ENCODE assay signal across 9 cellular contexts in genomic region chr17:80575057-80575875, GRCh38. TPM values are rescaled to one million over a fixed set of nuclear protein-coding genes. Genes with fewer than 3 reads are reported as not detected.
DNase-seq lines count a peak whose midpoint lies in the region; ATAC-seq and TF ChIP-seq lines count a peak whose summit lies in the region.
"Had no signal": no experiment of that assay in that cellular context is flagged by ENCODE, and none has a peak within 500 bp of the region (broad histone marks: within the 10 kb centered on the region; RNA-seq: fewer than 3 reads in every experiment).

No MANE protein-coding gene starts in this region.

- H3K4me3 ChIP-seq in NT2/D1 (ENCODE audit: insufficient read length, low read depth) = no peak overlapping the region
- H3K4me3 ChIP-seq: BLaER1 had no signal

- peak; percentile 100 for TF ChIP-seq CTCF in endothelial cell (IDR thresholded peaks at IDR 0.05; ENCODE audit: unreplicated experiment)

- H3K4me3 Mint-ChIP-seq in activated CD8-positive, alpha-beta memory T cell treated with anti-CD3 and anti-CD28 coated beads, Interleukin-2, amount 10 ng/mL, durations not matched to agents 7 days and 5 days = no peak overlapping the region
- H3K4me3 Mint-ChIP-seq in endothelial cell (ENCODE audit: unreplicated experiment) = no peak overlapping the region

- no peaks in the 10 kb centered on the region for H3K27me3 Mint-ChIP-seq in activated CD8-positive, alpha-beta memory T cell treated with anti-CD3 and anti-CD28 coated beads, Interleukin-2, amount 10 ng/mL, durations not matched to agents 7 days and 5 days
- peaks cover 2% of the 10 kb centered on the region for H3K27me3 Mint-ChIP-seq in endothelial cell (ENCODE audit: unreplicated experiment)

- peaks cover under 1% of the 10 kb centered on the region for H3K27me3 ChIP-seq in NT2/D1 (ENCODE audit: insufficient read depth, insufficient read length)
- H3K27me3 ChIP-seq: BLaER1 had no signal

- peak; percentile 100 for ATAC-seq in activated CD8-positive, alpha-beta memory T cell treated with anti-CD3 and anti-CD28 coated beads, Interleukin-2, amount 10 ng/mL, durations not matched to agents 7 days and 5 days

- no peaks in the 10 kb centered on the region for H3K9me3 ChIP-seq in NT2/D1 (ENCODE audit: insufficient read depth, low read length)

- peaks cover 8% of the 10 kb centered on the region for H3K4me1 Mint-ChIP-seq in activated CD8-positive, alpha-beta memory T cell treated with anti-CD3 and anti-CD28 coated beads, Interleukin-2, amount 10 ng/mL, durations not matched to agents 7 days and 5 days
- no peaks in the 10 kb centered on the region for H3K4me1 Mint-ChIP-seq in endothelial cell (ENCODE audit: unreplicated experiment)

- H3K9me3 Mint-ChIP-seq in activated CD8-positive, alpha-beta memory T cell treated with anti-CD3 and anti-CD28 coated beads, Interleukin-2, amount 10 ng/mL, durations not matched to agents 7 days and 5 days (ENCODE audit: low read depth) = no peaks in the 10 kb centered on the region
- H3K9me3 Mint-ChIP-seq in endothelial cell (ENCODE audit: unreplicated experiment) = no peaks in the 10 kb centered on the region

- H3K27ac Mint-ChIP-seq in activated CD8-positive, alpha-beta memory T cell treated with anti-CD3 and anti-CD28 coated beads, Interleukin-2, amount 10 ng/mL, durations not matched to agents 7 days and 5 days = peak overlapping the region; percentile 19
- H3K27ac Mint-ChIP-seq in endothelial cell (ENCODE audit: unreplicated experiment) = no peak overlapping the region

- peak; percentile 41 to 55 for DNase-seq in NCI-H2081 (lab: John Stamatoyannopoulos, UW)
- no peak for DNase-seq in NCI-H2081 treated with DMSO at 0.1 percent for 48 hours (lab: John Stamatoyannopoulos, UW)
- peak; percentile 93 for DNase-seq in HT-29 (ENCODE audit: low spot score)
- DNase-seq in NT2/D1 (ENCODE audit: low read depth, low spot score) = peak; percentile 82
- DNase-seq in activated CD8-positive, alpha-beta memory T cell treated with anti-CD3 and anti-CD28 coated beads, Interleukin-2, amount 10 ng/mL, durations not matched to agents 7 days and 5 days = peak; percentile 94
- DNase-seq in endothelial cell (ENCODE audit: low spot score) = peak; percentile 97
- DNase-seq in midbrain (lab: John Stamatoyannopoulos, UW) = peak; percentile 28
- DNase-seq in stimulated activated CD8-positive, alpha-beta memory T cell treated with anti-CD3 and anti-CD28 coated beads, Interleukin-4, amount 100 ng/mL, for 24 hours (ENCODE audit: low read depth) = peak; percentile 84

- H3K36me3 ChIP-seq in NT2/D1 (ENCODE audit: insufficient read depth, insufficient read length, low read length) = peaks cover 2% of the 10 kb centered on the region

- CTCF ChIA-PET in activated CD8-positive, alpha-beta memory T cell treated with anti-CD3 and anti-CD28 coated beads, Interleukin-2, amount 10 ng/mL, durations not matched to agents 7 days and 5 days (lab: Charles Lee) = interaction anchor here (0.5 to 3.6 kb wide), 52 partner anchors 9 to 414 kb away, joined by 3 to 29 read pairs (median 4); partner anchors contain the start of gene RPTOR

- no peaks in the 10 kb centered on the region for H3K4me1 ChIP-seq in NT2/D1 (ENCODE audit: insufficient read depth, insufficient read length)
- H3K4me1 ChIP-seq: BLaER1 had no signal

- H3K9ac ChIP-seq in NT2/D1 (ENCODE audit: insufficient read length, low read depth) = no peak overlapping the region
- H3K9ac ChIP-seq: BLaER1 had no signal

- peaks cover 12% of the 10 kb centered on the region for H3K36me3 Mint-ChIP-seq in activated CD8-positive, alpha-beta memory T cell treated with anti-CD3 and anti-CD28 coated beads, Interleukin-2, amount 10 ng/mL, durations not matched to agents 7 days and 5 days
- H3K36me3 Mint-ChIP-seq in endothelial cell (ENCODE audit: low read depth, unreplicated experiment) = no peaks in the 10 kb centered on the region

RNA-seq across cellular contexts. Expression of gene RPTOR, which starts 30.6 kb away (rescaled TPM):
- 26.3 and 27.9 TPM in 2 replicates for total RNA-seq in HT-29 (2014; rRNA removed; shearing (Covaris generic))
- total RNA-seq in activated CD8-positive, alpha-beta memory T cell treated with anti-CD3 and anti-CD28 coated beads, Interleukin-2, amount 10 ng/mL, durations not matched to agents 7 days and 5 days = 10 to 100 TPM; 60.4 to 87.0 TPM
- 36.7 TPM for total RNA-seq in endothelial cell (ENCODE audit: unreplicated experiment)
